17 cellular contexts compared by ENCODE assay signal in genomic region chr15:50046159-50046558, GRCh38.
DNase-seq lines count a peak whose midpoint lies in the region; ATAC-seq and TF ChIP-seq lines count a peak whose summit lies in the region.
"Had no signal": no experiment of that assay in that cellular context is flagged by ENCODE, and none has a peak within 500 bp of the region (broad histone marks: within the 10 kb centered on the region; RNA-seq: fewer than 3 reads in every experiment).

No MANE protein-coding gene starts in this region.

- peaks cover 37% of the 10 kb centered on the region for H3K4me1 Mint-ChIP-seq in activated T-helper 2 cell treated with anti-CD3 and anti-CD28 coated beads, Interferon-gamma antibody, Interleukin-2, Interleukin-4, amounts not matched to agents 10 μg/mL and 5 μg/mL and 100 μg/mL, durations not matched to agents 14 hours and 24 hours and 36 hours (ENCODE audit: low read depth)
- H3K4me1 Mint-ChIP-seq in osteocyte (ENCODE audit: unreplicated experiment) = no peaks in the 10 kb centered on the region
- H3K4me1 Mint-ChIP-seq: memory B cell had no signal

- peaks cover 29% of the 10 kb centered on the region for H3K9me3 Mint-ChIP-seq in activated T-helper 2 cell treated with anti-CD3 and anti-CD28 coated beads, Interferon-gamma antibody, Interleukin-2, Interleukin-4, amounts not matched to agents 10 μg/mL and 5 μg/mL and 100 μg/mL, durations not matched to agents 14 hours and 24 hours and 36 hours
- H3K9me3 Mint-ChIP-seq in osteocyte (ENCODE audit: unreplicated experiment) = peaks cover 11% of the 10 kb centered on the region

- intact Hi-C loops in activated T-helper 2 cell treated with anti-CD3 and anti-CD28 coated beads, Interferon-gamma antibody, Interleukin-2, Interleukin-4, amounts not matched to agents 10 μg/mL and 5 μg/mL and 100 μg/mL, durations not matched to agents 14 hours and 24 hours and 36 hours (cut with micrococcal nuclease) = loop anchor here (1.0 to 2.0 kb wide), 3 partner anchors 21 to 89 kb away; no protein-coding TSS in a partner anchor
- intact Hi-C loops in esophagus squamous epithelium (cut with DNase I) = no loop called here

- peak; percentile 62 for DNase-seq in GM12865 (ENCODE audit: low read depth)
- DNase-seq in activated T-helper 2 cell treated with anti-CD3 and anti-CD28 coated beads, Interferon-gamma antibody, Interleukin-2, Interleukin-4, amounts not matched to agents 10 μg/mL and 5 μg/mL and 100 μg/mL, durations not matched to agents 14 hours and 24 hours and 36 hours (ENCODE audit: low spot score) = no peak
- DNase-seq in esophagus squamous epithelium (lab: John Stamatoyannopoulos, UW) = no peak
- no peak for DNase-seq in osteocyte (ENCODE audit: extremely low spot score, unreplicated experiment)
- DNase-seq in activated CD4-positive, CD25-positive, alpha-beta regulatory T cell treated with anti-CD3 and anti-CD28 coated beads, Interleukin-2, amount 50 U/mL, for 72 hours = no peak
- DNase-seq: activated gamma-delta T cell treated with Interleukin-2 at 50 U/mL for 16 hours, erythroblast, glutamatergic neuron, Karpas-422, NCI-H146, PC-9, T1000 had no signal

- H3K27ac ChIP-seq in esophagus squamous epithelium = no peak overlapping the region
- H3K27ac ChIP-seq: coronary artery, PC-9 had no signal

- H3K36me3 Mint-ChIP-seq in activated T-helper 2 cell treated with anti-CD3 and anti-CD28 coated beads, Interferon-gamma antibody, Interleukin-2, Interleukin-4, amounts not matched to agents 10 μg/mL and 5 μg/mL and 100 μg/mL, durations not matched to agents 14 hours and 24 hours and 36 hours (ENCODE audit: low read depth) = peaks cover 71% of the 10 kb centered on the region
- no peaks in the 10 kb centered on the region for H3K36me3 Mint-ChIP-seq in osteocyte (ENCODE audit: unreplicated experiment)

- 56 to 58% methylated on average over 1 of the region's 1 CpG for WGBS in esophagus squamous epithelium, 2 donors

- no peaks in the 10 kb centered on the region for H3K27me3 ChIP-seq in esophagus squamous epithelium

- H3K27me3 Mint-ChIP-seq in activated T-helper 2 cell treated with anti-CD3 and anti-CD28 coated beads, Interferon-gamma antibody, Interleukin-2, Interleukin-4, amounts not matched to agents 10 μg/mL and 5 μg/mL and 100 μg/mL, durations not matched to agents 14 hours and 24 hours and 36 hours (ENCODE audit: low read depth) = no peaks in the 10 kb centered on the region
- H3K27me3 Mint-ChIP-seq in osteocyte (ENCODE audit: unreplicated experiment) = peaks cover 14% of the 10 kb centered on the region

- ATAC-seq in GM19035 (IDR thresholded peaks at IDR 0.05; ENCODE audit: unreplicated experiment) (peak; percentile 79), HG02798 (IDR thresholded peaks at IDR 0.05; ENCODE audit: poor library complexity, unreplicated experiment) (peak; percentile 80), HG03159 (IDR thresholded peaks at IDR 0.05; ENCODE audit: unreplicated experiment) (no peak)

- TF ChIP-seq CTCF in GM12865 (IDR thresholded peaks at IDR 0.05; ENCODE audit: insufficient read depth, low read depth, low read length, missing control alignments) = no peak
- no peak for TF ChIP-seq CTCF in esophagus squamous epithelium (IDR thresholded peaks at IDR 0.05)
- no peak for TF ChIP-seq CTCF in osteocyte (IDR thresholded peaks at IDR 0.05)

- H3K4me3 ChIP-seq in GM12865 (ENCODE audit: low read depth, low read length) (no peak overlapping the region), esophagus squamous epithelium (no peak overlapping the region)
- H3K4me3 ChIP-seq: coronary artery, PC-9 had no signal

- no peak overlapping the region for H3K4me3 Mint-ChIP-seq in activated T-helper 2 cell treated with anti-CD3 and anti-CD28 coated beads, Interferon-gamma antibody, Interleukin-2, Interleukin-4, amounts not matched to agents 10 μg/mL and 5 μg/mL and 100 μg/mL, durations not matched to agents 14 hours and 24 hours and 36 hours (ENCODE audit: low read depth)
- no peak overlapping the region for H3K4me3 Mint-ChIP-seq in osteocyte (ENCODE audit: unreplicated experiment)
- H3K4me3 Mint-ChIP-seq: memory B cell had no signal

- H3K4me1 ChIP-seq in esophagus squamous epithelium = no peaks in the 10 kb centered on the region

- no peaks in the 10 kb centered on the region for H3K36me3 ChIP-seq in esophagus squamous epithelium

- H3K9me3 ChIP-seq in esophagus squamous epithelium = peaks cover 0 to 11% (median 10%) of the 10 kb centered on the region in 3 donors

- peak overlapping the region; percentile 81 for H3K27ac Mint-ChIP-seq in activated T-helper 2 cell treated with anti-CD3 and anti-CD28 coated beads, Interferon-gamma antibody, Interleukin-2, Interleukin-4, amounts not matched to agents 10 μg/mL and 5 μg/mL and 100 μg/mL, durations not matched to agents 14 hours and 24 hours and 36 hours
- no peak overlapping the region for H3K27ac Mint-ChIP-seq in osteocyte (ENCODE audit: unreplicated experiment)
- H3K27ac Mint-ChIP-seq: memory B cell had no signal

- TF ChIP-seq POLR2A in esophagus squamous epithelium (IDR thresholded peaks at IDR 0.05) = no peak
